In the genomic region with DNA sequence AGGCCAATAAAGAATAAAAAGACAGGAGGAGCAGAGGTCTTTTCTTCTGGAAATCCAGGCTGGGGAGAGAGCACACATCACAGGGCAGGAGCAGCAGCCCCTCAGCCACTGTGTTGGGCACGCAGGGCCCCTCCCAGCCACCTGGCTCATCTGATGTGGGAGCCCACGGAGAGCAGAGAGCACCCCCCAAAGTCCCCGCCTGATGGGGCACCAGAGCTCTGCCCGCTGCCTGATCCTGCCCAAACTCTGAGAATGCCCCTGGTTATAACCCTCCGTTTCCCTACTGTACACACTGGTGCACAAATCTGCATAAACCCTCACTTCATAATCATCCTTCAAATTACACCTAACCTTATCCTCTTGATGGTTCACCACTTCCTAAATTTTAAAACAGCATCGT, we compare ENCODE assay signal across 9 cellular contexts.
DNase-seq lines count a peak whose midpoint lies in the region; ATAC-seq and TF ChIP-seq lines count a peak whose summit lies in the region.
"Had no signal": no experiment of that assay in that cellular context is flagged by ENCODE, and none has a peak within 500 bp of the region (broad histone marks: within the 10 kb centered on the region; RNA-seq: fewer than 3 reads in every experiment).

No MANE protein-coding gene starts in this region.

- no peak for TF ChIP-seq CTCF in CD4-positive, alpha-beta T cell (IDR thresholded peaks at IDR 0.05)

- peaks cover 80% of the 10 kb centered on the region for H3K4me1 Mint-ChIP-seq in CD4-positive, alpha-beta T cell (ENCODE audit: low read depth)
- H3K4me1 Mint-ChIP-seq in activated naive CD8-positive, alpha-beta T cell treated with anti-CD3 and anti-CD28 coated beads, Interleukin-2, amount 10 ng/mL, durations not matched to agents 7 days and 5 days = peaks cover 67% of the 10 kb centered on the region
- H3K4me1 Mint-ChIP-seq in natural killer cell treated with Interleukin-12 subunit alpha and Interleukin-12 subunit beta and Interleukin-15 and Interleukin-18, amount 100 ng/mL, for 72 hours (ENCODE audit: low read depth in 2 of 2) = peaks cover 53 to 61% of the 10 kb centered on the region in 2 donors

- H3K27me3 ChIP-seq in CD4-positive, alpha-beta T cell (ENCODE audit: control insufficient read depth, insufficient read depth, low read length) = no peaks in the 10 kb centered on the region

- CTCF ChIA-PET in CD4-positive, alpha-beta T cell (lab: Charles Lee) = interaction anchor here (1.3 to 4.2 kb wide), 4 partner anchors 9 to 22 kb away, joined by 5 to 16 read pairs (median 8); no protein-coding TSS in a partner anchor

- DNase-seq in CD4-positive, alpha-beta T cell = peak in 1 of 10 experiments; percentile 42
- DNase-seq in activated naive CD8-positive, alpha-beta T cell treated with anti-CD3 and anti-CD28 coated beads, Interleukin-2, amount 10 ng/mL, durations not matched to agents 7 days and 5 days = peak; percentile 62
- DNase-seq in natural killer cell treated with Interleukin-12 subunit alpha and Interleukin-12 subunit beta and Interleukin-15 and Interleukin-18, amount 100 ng/mL, for 72 hours (ENCODE audit: low spot score) = no peak
- DNase-seq in NCI-H2227 treated with DMSO at 0.1 percent for 48 hours (lab: John Stamatoyannopoulos, UW) = no peak
- no peak for DNase-seq in NCI-H128 (lab: John Stamatoyannopoulos, UW; ENCODE audit: unreplicated experiment)
- no peak for DNase-seq in NCI-H2107 (lab: John Stamatoyannopoulos, UW)
- DNase-seq: RPMI8226 had no signal

- H3K27me3 Mint-ChIP-seq in CD4-positive, alpha-beta T cell = no peaks in the 10 kb centered on the region
- no peaks in the 10 kb centered on the region for H3K27me3 Mint-ChIP-seq in activated naive CD8-positive, alpha-beta T cell treated with anti-CD3 and anti-CD28 coated beads, Interleukin-2, amount 10 ng/mL, durations not matched to agents 7 days and 5 days
- peaks cover 5% of the 10 kb centered on the region in 2 donors for H3K27me3 Mint-ChIP-seq in natural killer cell treated with Interleukin-12 subunit alpha and Interleukin-12 subunit beta and Interleukin-15 and Interleukin-18, amount 100 ng/mL, for 72 hours

- ATAC-seq in CD4-positive, alpha-beta T cell (ENCODE audit: poor library complexity) = peak; percentile 52
- ATAC-seq in HG02973 (IDR thresholded peaks at IDR 0.05; ENCODE audit: unreplicated experiment) = peak; percentile 4
- ATAC-seq in activated naive CD8-positive, alpha-beta T cell treated with anti-CD3 and anti-CD28 coated beads, Interleukin-2, amount 10 ng/mL, durations not matched to agents 7 days and 5 days (ENCODE audit: low read depth) = peak; percentile 50
- ATAC-seq in natural killer cell treated with Interleukin-12 subunit alpha and Interleukin-12 subunit beta and Interleukin-15 and Interleukin-18, amount 100 ng/mL, for 72 hours = peak; percentile 22 to 52
- ATAC-seq in HG03095 (IDR thresholded peaks at IDR 0.05; ENCODE audit: unreplicated experiment) = no peak

- H3K9me3 Mint-ChIP-seq in CD4-positive, alpha-beta T cell = no peaks in the 10 kb centered on the region
- H3K9me3 Mint-ChIP-seq in activated naive CD8-positive, alpha-beta T cell treated with anti-CD3 and anti-CD28 coated beads, Interleukin-2, amount 10 ng/mL, durations not matched to agents 7 days and 5 days = no peaks in the 10 kb centered on the region
- H3K9me3 Mint-ChIP-seq in natural killer cell treated with Interleukin-12 subunit alpha and Interleukin-12 subunit beta and Interleukin-15 and Interleukin-18, amount 100 ng/mL, for 72 hours = no peaks in the 10 kb centered on the region

- POLR2A ChIA-PET in CD4-positive, alpha-beta T cell (lab: Charles Lee) = interaction anchor here (0.7 to 2.7 kb wide), 7 partner anchors 14 to 81 kb away, joined by 3 to 11 read pairs (median 3); no protein-coding TSS in a partner anchor
- POLR2A ChIA-PET in activated naive CD8-positive, alpha-beta T cell treated with anti-CD3 and anti-CD28 coated beads, Interleukin-2, amount 10 ng/mL, durations not matched to agents 7 days and 5 days (lab: Charles Lee) = interaction anchor here (0.5 to 2.9 kb wide), 7 partner anchors 7 to 111 kb away, joined by 4 to 17 read pairs (median 7); partner anchors contain the start of gene HDAC4

- H3K27ac Mint-ChIP-seq in CD4-positive, alpha-beta T cell = peak overlapping the region; percentile 95
- peak overlapping the region; percentile 99 for H3K27ac Mint-ChIP-seq in activated naive CD8-positive, alpha-beta T cell treated with anti-CD3 and anti-CD28 coated beads, Interleukin-2, amount 10 ng/mL, durations not matched to agents 7 days and 5 days
- peak overlapping the region; percentile 76 to 90 for H3K27ac Mint-ChIP-seq in natural killer cell treated with Interleukin-12 subunit alpha and Interleukin-12 subunit beta and Interleukin-15 and Interleukin-18, amount 100 ng/mL, for 72 hours

- peaks cover 7% of the 10 kb centered on the region for H3K36me3 Mint-ChIP-seq in CD4-positive, alpha-beta T cell (ENCODE audit: low read depth)
- peaks cover 15% of the 10 kb centered on the region for H3K36me3 Mint-ChIP-seq in activated naive CD8-positive, alpha-beta T cell treated with anti-CD3 and anti-CD28 coated beads, Interleukin-2, amount 10 ng/mL, durations not matched to agents 7 days and 5 days
- no peaks in the 10 kb centered on the region for H3K36me3 Mint-ChIP-seq in natural killer cell treated with Interleukin-12 subunit alpha and Interleukin-12 subunit beta and Interleukin-15 and Interleukin-18, amount 100 ng/mL, for 72 hours

- peak overlapping the region; percentile 73 for H3K27ac ChIP-seq in CD4-positive, alpha-beta T cell (ENCODE audit: low read depth, low read length)

- intact Hi-C loops in CD4-positive, alpha-beta T cell (cut with DNase I, micrococcal nuclease) = loop anchor here (1.0 to 5.0 kb wide), 6 partner anchors 9 to 93 kb away; no protein-coding TSS in a partner anchor

- no peaks in the 10 kb centered on the region for H3K9me3 ChIP-seq in CD4-positive, alpha-beta T cell (ENCODE audit: control insufficient read depth, low read length)

- peak overlapping the region; percentile 82 for H3K4me3 Mint-ChIP-seq in CD4-positive, alpha-beta T cell
- H3K4me3 Mint-ChIP-seq in activated naive CD8-positive, alpha-beta T cell treated with anti-CD3 and anti-CD28 coated beads, Interleukin-2, amount 10 ng/mL, durations not matched to agents 7 days and 5 days = peak overlapping the region; percentile 88
- H3K4me3 Mint-ChIP-seq in natural killer cell treated with Interleukin-12 subunit alpha and Interleukin-12 subunit beta and Interleukin-15 and Interleukin-18, amount 100 ng/mL, for 72 hours = peak overlapping the region; percentile 64
